Comparison of ENCODE assay signal across 8 cellular contexts in genomic region chr3:51672083-51672475, GRCh38. TPM values are rescaled to one million over a fixed set of nuclear protein-coding genes. Genes with fewer than 3 reads are reported as not detected.
DNase-seq lines count a peak whose midpoint lies in the region; ATAC-seq and TF ChIP-seq lines count a peak whose summit lies in the region.

No MANE protein-coding gene starts in this region.

- peak overlapping the region; percentile 79 for H3K4me2 ChIP-seq in OCI-LY1 (ENCODE audit: low read length)

- H3K27me3 ChIP-seq in CD8-positive, alpha-beta memory T cell (ENCODE audit: insufficient read depth, low read length, poor library complexity, severe bottlenecking), result no peaks in the 10 kb centered on the region
- no peaks in the 10 kb centered on the region for H3K27me3 ChIP-seq in OCI-LY1 (ENCODE audit: insufficient read depth, low read length)
- H3K27me3 ChIP-seq in endocrine pancreas (ENCODE audit: control insufficient read depth, insufficient read depth, low read length), result no peaks in the 10 kb centered on the region
- H3K27me3 ChIP-seq in neutrophil, result no peaks in the 10 kb centered on the region

- H3K4me1 ChIP-seq in CD8-positive, alpha-beta memory T cell (ENCODE audit: insufficient read depth, low read length), result peaks cover 71% of the 10 kb centered on the region
- H3K4me1 ChIP-seq in OCI-LY1 (ENCODE audit: insufficient read depth, low read length, severe bottlenecking) (peaks cover 35% of the 10 kb centered on the region), endocrine pancreas (ENCODE audit: control insufficient read depth, insufficient read depth, low read length) (no peaks in the 10 kb centered on the region), neutrophil (ENCODE audit: control insufficient read depth in 1 of 2, insufficient read depth in 1 of 2, low read depth in 1 of 2, low read length in 1 of 2) (peaks cover 48 to 56% of the 10 kb centered on the region in 2 experiments)

- peak overlapping the region; percentile 96 for H3K27ac ChIP-seq in CD8-positive, alpha-beta memory T cell (ENCODE audit: low read depth, low read length)
- H3K27ac ChIP-seq in OCI-LY1 (ENCODE audit: low read depth, low read length, poor library complexity, severe bottlenecking) (peak overlapping the region; percentile 67), neutrophil (peak overlapping the region; percentile 89)

- peak overlapping the region; percentile 98 for H3K9ac ChIP-seq in OCI-LY1 (ENCODE audit: low read length)
- H3K9ac ChIP-seq in endocrine pancreas (ENCODE audit: control insufficient read depth, insufficient read depth, low read length), result peak overlapping the region; percentile 51

- CTCF ChIA-PET in CD8-positive, alpha-beta memory T cell (lab: Charles Lee), result interaction anchor here (8.3 to 13.9 kb wide), 2 partner anchors 14 to 170 kb away, joined by 93 to 210 read pairs; partner anchors contain the start of gene DCAF1

- no peak overlapping the region for H2AFZ ChIP-seq in OCI-LY1 (ENCODE audit: low read length)

- H3K4me3 Mint-ChIP-seq in CD8-positive, alpha-beta memory T cell, result peak overlapping the region; percentile 84 to 96 (median 91)

- H3K36me3 Mint-ChIP-seq in CD8-positive, alpha-beta memory T cell, result peaks cover 6 to 32% (median 9%) of the 10 kb centered on the region in 3 donors

- peaks cover 0 to 2% of the 10 kb centered on the region in 2 donors for H3K27me3 Mint-ChIP-seq in CD8-positive, alpha-beta memory T cell

- POLR2A ChIA-PET in CD8-positive, alpha-beta memory T cell (lab: Charles Lee), result interaction anchor here (0.5 to 2.8 kb wide), 6 partner anchors 9 to 287 kb away, joined by 3 to 26 read pairs (median 8); partner anchors contain the start of genes DCAF1 and MANF

- no peaks in the 10 kb centered on the region for H3K9me3 ChIP-seq in CD8-positive, alpha-beta memory T cell (ENCODE audit: low read length)
- H3K9me3 ChIP-seq in OCI-LY1 (ENCODE audit: low read length) (no peaks in the 10 kb centered on the region), endocrine pancreas (ENCODE audit: control insufficient read depth, low read length) (no peaks in the 10 kb centered on the region), neutrophil (no peaks in the 10 kb centered on the region)

- intact Hi-C loops in head of caudate nucleus (cut with DNase I), result loop anchor here (10.0 kb wide), 2 partner anchors 137 to 277 kb away; partner anchors contain the start of genes RAD54L2 and RBM15B

- H3K79me2 ChIP-seq in OCI-LY1 (ENCODE audit: insufficient read depth, low read length), result no peaks in the 10 kb centered on the region

- peak overlapping the region; percentile 88 to 98 (median 90) for H3K27ac Mint-ChIP-seq in CD8-positive, alpha-beta memory T cell

- H3K36me3 ChIP-seq in CD8-positive, alpha-beta memory T cell (ENCODE audit: insufficient read depth, low read length), result peaks cover 23% of the 10 kb centered on the region
- H3K36me3 ChIP-seq in OCI-LY1 (ENCODE audit: insufficient read depth, low read length), result peaks cover 29% of the 10 kb centered on the region
- no peaks in the 10 kb centered on the region for H3K36me3 ChIP-seq in endocrine pancreas (ENCODE audit: control insufficient read depth, insufficient read depth, low read length)
- no peaks in the 10 kb centered on the region for H3K36me3 ChIP-seq in neutrophil

- no peaks in the 10 kb centered on the region for H3K9me2 ChIP-seq in OCI-LY1 (ENCODE audit: low read depth, low read length)

- no peaks in the 10 kb centered on the region for H3K9me3 Mint-ChIP-seq in CD8-positive, alpha-beta memory T cell

- no peak for ATAC-seq in HG03521 (IDR thresholded peaks at IDR 0.05; ENCODE audit: unreplicated experiment)

- DNase-seq in CD8-positive, alpha-beta memory T cell, result no peak
- DNase-seq in NK-92 (lab: John Stamatoyannopoulos, UW; ENCODE audit: unreplicated experiment) (no peak), head of caudate nucleus (no peak)
- DNase-seq in stimulated activated CD4-positive, alpha-beta T cell treated with anti-CD3 and anti-CD28 coated beads, Interleukin-15, amount 100 ng/mL, for 24 hours, result no peak

- H3F3A ChIP-seq in OCI-LY1 (ENCODE audit: insufficient read depth, low read length), result no peaks in the 10 kb centered on the region

- H3K4me3 ChIP-seq in CD8-positive, alpha-beta memory T cell (ENCODE audit: low read length), result peak overlapping the region; percentile 90
- peak overlapping the region; percentile 93 for H3K4me3 ChIP-seq in OCI-LY1 (ENCODE audit: low read depth, low read length, poor library complexity, severe bottlenecking)
- no peak overlapping the region for H3K4me3 ChIP-seq in endocrine pancreas (ENCODE audit: control insufficient read depth, insufficient read depth, low read length)
- peak overlapping the region; percentile 91 to 97 for H3K4me3 ChIP-seq in neutrophil (ENCODE audit: low read depth in 1 of 2, low read length in 1 of 2)

- no peaks in the 10 kb centered on the region for H4K20me1 ChIP-seq in OCI-LY1 (ENCODE audit: insufficient read depth, low read length)

- H3K4me1 Mint-ChIP-seq in CD8-positive, alpha-beta memory T cell, result peaks cover 67 to 82% (median 72%) of the 10 kb centered on the region in 3 donors

- TF ChIP-seq CTCF in OCI-LY1 (IDR thresholded peaks at IDR 0.05; ENCODE audit: low read length) (no peak), neutrophil (IDR thresholded peaks at IDR 0.05) (no peak)

RNA-seq across cellular contexts. Expression of gene TEX264, which starts 1.0 kb away (rescaled TPM):
- total RNA-seq in CD8-positive, alpha-beta memory T cell, result 10 to 100 TPM; 48.2 to 52.3 TPM
- polyA plus RNA-seq in CD8-positive, alpha-beta memory T cell, result 110 TPM

RNA-seq across cellular contexts. Expression of gene GRM2, which starts 34.8 kb away (rescaled TPM):
- under 1 TPM; 0.59 to 0.62 TPM for total RNA-seq in CD8-positive, alpha-beta memory T cell
- polyA plus RNA-seq in CD8-positive, alpha-beta memory T cell, result 0.10 TPM
